1 cellular context compared by ENCODE assay signal in genomic region chr12:31224768-31225448, GRCh38.
TF ChIP-seq lines count a peak whose summit lies in the region.

No MANE protein-coding gene starts in this region.

TF ChIP-seq in GM23338, 12 proteins besides CTCF, POLR2A, EP300 and RAD21 (continued from another document):
- TF ChIP-seq ETS1 (IDR thresholded peaks at IDR 0.05) (no peak), REST (IDR thresholded peaks at IDR 0.05; ENCODE audit: unreplicated experiment) (no peak), POLR2AphosphoS5 (IDR thresholded peaks at IDR 0.05; ENCODE audit: low read depth) (no peak)
